ENCODE assay signal across 11 cellular contexts in genomic region chr14:20679907-20680306, GRCh38. TPM values are rescaled to one million over a fixed set of nuclear protein-coding genes. Genes with fewer than 3 reads are reported as not detected.
DNase-seq lines count a peak whose midpoint lies in the region; ATAC-seq, FAIRE-seq and TF ChIP-seq lines count a peak whose summit lies in the region.
"Had no signal": no experiment of that assay in that cellular context is flagged by ENCODE, and none has a peak within 500 bp of the region (broad histone marks: within the 10 kb centered on the region; RNA-seq: fewer than 3 reads in every experiment).

No MANE protein-coding gene starts in this region.

- no TSS peak for BruUV-seq in HepG2 (replicated peaks; lab: Mats Ljungman, UMichigan)

- peak overlapping the region; percentile 95; the same call in 1 of the 2 replicates for H3K9ac ChIP-seq in HepG2 (ENCODE audit: insufficient read depth, low read depth, low read length)

- no peak for FAIRE-seq in HepG2 (lab: Jason Lieb, UNC)

- H3K4me1 ChIP-seq in HepG2 (ENCODE audit: insufficient read depth, low read length) (peaks cover 31% of the 10 kb centered on the region), right lobe of liver (peaks cover 0 to 9% (median 6%) of the 10 kb centered on the region in 4 donors), upper lobe of right lung (peaks cover 17% of the 10 kb centered on the region)

- H3K36me3 ChIP-seq in HepG2 (replicated peaks in 1 of 2; ENCODE audit: control insufficient read depth in 1 of 2, insufficient read depth in 2 of 2, low read length in 2 of 2) (no peaks in the 10 kb centered on the region), right lobe of liver (no peaks in the 10 kb centered on the region), upper lobe of right lung (no peaks in the 10 kb centered on the region)

- TF ChIP-seq POLR2A in HepG2 (IDR thresholded peaks at IDR 0.05; ENCODE audit: insufficient read depth in 1 of 2, low read depth in 2 of 2, low read length in 2 of 2) (no peak), right lobe of liver (IDR thresholded peaks at IDR 0.05) (no peak)

- no peaks in the 10 kb centered on the region for H4K20me1 ChIP-seq in HepG2 (ENCODE audit: insufficient read depth, low read length)

- TF ChIP-seq RAD21 in HepG2 (CRISPR knock-in tag; IDR thresholded peaks at IDR 0.05), result no peak

- ATAC-seq in HepG2 (no peak), right lobe of liver (no peak), HG02588 (IDR thresholded peaks at IDR 0.05; ENCODE audit: unreplicated experiment) (no peak), upper lobe of right lung (no peak)

- H3K79me2 ChIP-seq in HepG2 (ENCODE audit: insufficient read depth, low read length), result peaks cover 6% of the 10 kb centered on the region

- DNase-seq in HepG2 (ENCODE audit: low spot score), result peak; percentile 76
- no peak for DNase-seq in right lobe of liver
- DNase-seq in OCI-M1 (lab: John Stamatoyannopoulos, UW), result peak; percentile 76
- DNase-seq in fibroblast of pulmonary artery (ENCODE audit: low read depth), result peak; percentile 28
- no peak for DNase-seq in stimulated activated CD4-positive, alpha-beta T cell treated with anti-CD3 and anti-CD28 coated beads, Interleukin-4, amount 100 ng/mL, for 4 hours
- DNase-seq in NK-92 treated with Interleukin-12 subunit alpha and Interleukin-12 subunit beta, amount 100 ng/mL, for 24 hours (lab: John Stamatoyannopoulos, UW), result no peak
- DNase-seq in upper lobe of right lung, result no peak
- DNase-seq: GF-D8 had no signal

- H3K4me3 ChIP-seq in HepG2 (replicated peaks in 1 of 3; ENCODE audit: insufficient read depth in 1 of 3, low read depth in 2 of 3, low read length in 3 of 3), result peak overlapping the region; percentile 83 to 89 (median 89)
- no peak overlapping the region for H3K4me3 ChIP-seq in right lobe of liver
- H3K4me3 ChIP-seq in fibroblast of pulmonary artery (replicated peaks; ENCODE audit: low read depth, low read length), result no peak overlapping the region
- H3K4me3 ChIP-seq in upper lobe of right lung, result no peak overlapping the region

- no peak for TF ChIP-seq CTCF in HepG2 (CRISPR knock-in tag; IDR thresholded peaks at IDR 0.05)
- no peak for TF ChIP-seq CTCF in right lobe of liver (IDR thresholded peaks at IDR 0.05)
- no peak for TF ChIP-seq CTCF in fibroblast of pulmonary artery (IDR thresholded peaks at IDR 0.05; ENCODE audit: low read length, missing control alignments)
- TF ChIP-seq CTCF in upper lobe of right lung (IDR thresholded peaks at IDR 0.05), result no peak

- CTCF ChIA-PET in HepG2 (lab: Yijun Ruan, JAX; ENCODE audit: low intra/inter-chr PET ratio, low total read pairs), result no interaction called here

- H3K4me2 ChIP-seq in HepG2 (ENCODE audit: low read depth, low read length), result peak overlapping the region; percentile 96

- in situ Hi-C loops in HepG2 (cut with HindIII; ENCODE audit: extremely low pct_ligation_motif_present, low pct_unique_long_range_greater_than_20kb), result loop anchor here (5.0 to 10.0 kb wide), 3 partner anchors 48 to 355 kb away; partner anchors contain the start of gene PIP4P1

- POLR2A ChIA-PET in HepG2 (lab: Yijun Ruan, JAX), result interaction anchor here (0.6 to 8.9 kb wide), 10 partner anchors 9 to 337 kb away, joined by 3 to 141 read pairs (median 76); partner anchors contain the start of genes ANG, PARP2 and PIP4P1

- intact Hi-C loops in HepG2 (cut with micrococcal nuclease; ENCODE audit: unreplicated experiment), result loop anchor here (5.0 kb wide), 1 partner anchor 377 kb away; the partner anchor contains the start of gene RNASE8
- intact Hi-C loops in right lobe of liver (cut with DNase I), result loop anchor here (10.0 kb wide), 2 partner anchors 65 to 355 kb away; no protein-coding TSS in a partner anchor
- intact Hi-C loops in upper lobe of right lung (cut with DNase I), result loop anchor here (10.0 kb wide), 1 partner anchor 65 kb away; no protein-coding TSS in a partner anchor

- H3K9me3 ChIP-seq in HepG2 (ENCODE audit: low read length), result no peaks in the 10 kb centered on the region
- no peaks in the 10 kb centered on the region for H3K9me3 ChIP-seq in right lobe of liver
- no peaks in the 10 kb centered on the region for H3K9me3 ChIP-seq in upper lobe of right lung

- no peak overlapping the region for H3K27ac ChIP-seq in HepG2 (ENCODE audit: extremely low read length, insufficient read depth, low read length)
- no peak overlapping the region for H3K27ac ChIP-seq in right lobe of liver
- H3K27ac ChIP-seq in upper lobe of right lung, result no peak overlapping the region

- peak overlapping the region; percentile 30 for H2AFZ ChIP-seq in HepG2 (ENCODE audit: low read length)

- WGBS in HepG2 (ENCODE audit: low lambda C conversion rate), result 0% methylated on average over 1 of the region's 1 CpG
- WGBS in right lobe of liver (ENCODE audit: insufficient coverage, low coverage, low lambda C conversion rate, missing lambda C conversion rate), result 85% methylated on average over 1 of the region's 1 CpG

- TF ChIP-seq EP300 in HepG2 (IDR thresholded peaks at IDR 0.05; ENCODE audit: low read depth in 2 of 2, low read length in 2 of 2), result no peak; a peak in 1 of 4 replicates
- TF ChIP-seq EP300 in HepG2 (CRISPR knock-in tag; IDR thresholded peaks at IDR 0.05; ENCODE audit: borderline replicate concordance), result no peak

- H3K27me3 ChIP-seq in HepG2 (ENCODE audit: control insufficient read depth in 1 of 2, insufficient read depth in 2 of 2, low read length in 2 of 2), result peaks cover 0 to 5% of the 10 kb centered on the region in 2 experiments; a peak in 1 of 5 replicates
- H3K27me3 ChIP-seq in right lobe of liver, result no peaks in the 10 kb centered on the region
- H3K27me3 ChIP-seq in upper lobe of right lung, result no peaks in the 10 kb centered on the region

RNA-seq across cellular contexts. Expression of gene RNASE4, which starts 4.5 kb away (rescaled TPM):
- total RNA-seq in HepG2 (2016; rRNA removed; fragmentation: Illumina TruSeq; extraction: Trizol) (72.6 and 109 TPM in 2 replicates), right lobe of liver (100 to 1,000 TPM; 129 to 175 (median 151) TPM), upper lobe of right lung (42.5 TPM)
- total RNA-seq in HepG2 (2016; cell fraction: cytosol; rRNA removed; fragmentation: Illumina TruSeq; extraction: Trizol; ENCODE audit: low read depth), result 10.9 and 11.4 TPM in 2 replicates
- 67.4 and 98.7 TPM in 2 replicates for total RNA-seq in HepG2 (2016; cell fraction: insoluble cytoplasmic fraction; rRNA removed; fragmentation: Illumina TruSeq; extraction: Trizol)
- 28.9 and 30.2 TPM in 2 replicates for total RNA-seq in HepG2 (2016; cell fraction: membrane; rRNA removed; fragmentation: Illumina TruSeq; extraction: Trizol)
- total RNA-seq in HepG2 (2016; cell fraction: nucleus; rRNA removed; fragmentation: Illumina TruSeq; extraction: Trizol), result 95.6 and 108 TPM in 2 replicates
- polyA plus RNA-seq in HepG2 (2011; rRNA removed), result 983 and 1,053 TPM in 2 replicates
- polyA plus RNA-seq in HepG2 (2011; cell fraction: cytosol; rRNA removed), result 857 and 1,050 TPM in 2 replicates
- polyA plus RNA-seq in HepG2 (2011; cell fraction: nucleus; rRNA removed), result 311 and 364 TPM in 2 replicates
- polyA plus RNA-seq in HepG2 (2012), result 204 and 361 TPM in 2 replicates
- polyA plus RNA-seq in HepG2 (2016; cell fraction: cytosol; fragmentation: Illumina TruSeq; extraction: Trizol; ENCODE audit: low read depth), result 16.1 and 18.9 TPM in 2 replicates
- polyA plus RNA-seq in HepG2 (2016; cell fraction: insoluble cytoplasmic fraction; fragmentation: Illumina TruSeq; extraction: Trizol; ENCODE audit: low read depth), result 74.2 and 86.3 TPM in 2 replicates
- 32.5 and 32.6 TPM in 2 replicates for polyA plus RNA-seq in HepG2 (2016; cell fraction: membrane; fragmentation: Illumina TruSeq; extraction: Trizol; ENCODE audit: low read depth)
- polyA plus RNA-seq in HepG2 (2016; cell fraction: nucleus; fragmentation: Illumina TruSeq; extraction: Trizol; ENCODE audit: insufficient read depth, low read depth), result 155 and 191 TPM in 2 replicates
- polyA minus RNA-seq in HepG2 (2011; rRNA and poly(A)+ RNA removed; ENCODE audit: low replicate concordance), result 8.4 and 784 TPM in 2 replicates
- polyA minus RNA-seq in HepG2 (2011; cell fraction: cytosol; rRNA and poly(A)+ RNA removed), result 239 and 293 TPM in 2 replicates
- polyA minus RNA-seq in HepG2 (2011; cell fraction: nucleus; rRNA and poly(A)+ RNA removed), result 93.9 and 153 TPM in 2 replicates

RNA-seq across cellular contexts. Expression of gene ANG, which starts 8.7 kb away (rescaled TPM):
- 50.4 and 83.6 TPM in 2 replicates for total RNA-seq in HepG2 (2016; rRNA removed; fragmentation: Illumina TruSeq; extraction: Trizol)
- total RNA-seq in HepG2 (2016; cell fraction: cytosol; rRNA removed; fragmentation: Illumina TruSeq; extraction: Trizol; ENCODE audit: low read depth), result 23.2 and 27.0 TPM in 2 replicates
- 48.4 and 82.5 TPM in 2 replicates for total RNA-seq in HepG2 (2016; cell fraction: insoluble cytoplasmic fraction; rRNA removed; fragmentation: Illumina TruSeq; extraction: Trizol)
- total RNA-seq in HepG2 (2016; cell fraction: membrane; rRNA removed; fragmentation: Illumina TruSeq; extraction: Trizol), result 22.2 and 27.0 TPM in 2 replicates
- 69.5 and 76.6 TPM in 2 replicates for total RNA-seq in HepG2 (2016; cell fraction: nucleus; rRNA removed; fragmentation: Illumina TruSeq; extraction: Trizol)
- polyA plus RNA-seq in HepG2 (2011; rRNA removed), result 401 and 507 TPM in 2 replicates
- polyA plus RNA-seq in HepG2 (2011; cell fraction: cytosol; rRNA removed), result 420 and 539 TPM in 2 replicates
- polyA plus RNA-seq in HepG2 (2011; cell fraction: nucleus; rRNA removed), result 150 and 205 TPM in 2 replicates
- polyA plus RNA-seq in HepG2 (2012), result 329 and 401 TPM in 2 replicates
- 25.5 and 31.5 TPM in 2 replicates for polyA plus RNA-seq in HepG2 (2016; cell fraction: cytosol; fragmentation: Illumina TruSeq; extraction: Trizol; ENCODE audit: low read depth)
- polyA plus RNA-seq in HepG2 (2016; cell fraction: insoluble cytoplasmic fraction; fragmentation: Illumina TruSeq; extraction: Trizol; ENCODE audit: low read depth), result 65.2 and 70.4 TPM in 2 replicates
- polyA plus RNA-seq in HepG2 (2016; cell fraction: membrane; fragmentation: Illumina TruSeq; extraction: Trizol; ENCODE audit: low read depth), result 23.0 and 26.6 TPM in 2 replicates
- polyA plus RNA-seq in HepG2 (2016; cell fraction: nucleus; fragmentation: Illumina TruSeq; extraction: Trizol; ENCODE audit: insufficient read depth, low read depth), result 153 and 158 TPM in 2 replicates
- polyA minus RNA-seq in HepG2 (2011; rRNA and poly(A)+ RNA removed; ENCODE audit: low replicate concordance), result 12.3 and 417 TPM in 2 replicates
- 112 and 146 TPM in 2 replicates for polyA minus RNA-seq in HepG2 (2011; cell fraction: cytosol; rRNA and poly(A)+ RNA removed)
- polyA minus RNA-seq in HepG2 (2011; cell fraction: nucleus; rRNA and poly(A)+ RNA removed), result 99.3 and 162 TPM in 2 replicates
- 1,000 to 10,000 TPM in 1 of 6 experiments, 100 to 1,000 TPM in 5; 361 to 1,830 (median 780) TPM for total RNA-seq in right lobe of liver
- 28.1 TPM for total RNA-seq in upper lobe of right lung

RNA-seq across cellular contexts. Expression of gene OR6S1, which starts 38.4 kb away (rescaled TPM):
- total RNA-seq in HepG2 (2016; rRNA removed; fragmentation: Illumina TruSeq; extraction: Trizol) (not detected in 2 replicates), right lobe of liver (not detected), upper lobe of right lung (not detected)
- total RNA-seq in HepG2 (2016; cell fraction: cytosol; rRNA removed; fragmentation: Illumina TruSeq; extraction: Trizol; ENCODE audit: low read depth), result not detected in 2 replicates
- not detected in 2 replicates for total RNA-seq in HepG2 (2016; cell fraction: insoluble cytoplasmic fraction; rRNA removed; fragmentation: Illumina TruSeq; extraction: Trizol)
- not detected in 2 replicates for total RNA-seq in HepG2 (2016; cell fraction: membrane; rRNA removed; fragmentation: Illumina TruSeq; extraction: Trizol)
- not detected in 2 replicates for total RNA-seq in HepG2 (2016; cell fraction: nucleus; rRNA removed; fragmentation: Illumina TruSeq; extraction: Trizol)
- polyA plus RNA-seq in HepG2 (2011; rRNA removed), result 0.09 TPM in 1 of 2 replicates, not detected in the other
- not detected in 2 replicates for polyA plus RNA-seq in HepG2 (2011; cell fraction: cytosol; rRNA removed)
- polyA plus RNA-seq in HepG2 (2011; cell fraction: nucleus; rRNA removed), result 0.18 and 0.38 TPM in 2 replicates
- not detected in 2 replicates for polyA plus RNA-seq in HepG2 (2012)
- polyA plus RNA-seq in HepG2 (2016; cell fraction: cytosol; fragmentation: Illumina TruSeq; extraction: Trizol; ENCODE audit: low read depth), result not detected in 2 replicates
- polyA plus RNA-seq in HepG2 (2016; cell fraction: insoluble cytoplasmic fraction; fragmentation: Illumina TruSeq; extraction: Trizol; ENCODE audit: low read depth), result not detected in 2 replicates
- polyA plus RNA-seq in HepG2 (2016; cell fraction: membrane; fragmentation: Illumina TruSeq; extraction: Trizol; ENCODE audit: low read depth), result not detected in 2 replicates
- not detected in 2 replicates for polyA plus RNA-seq in HepG2 (2016; cell fraction: nucleus; fragmentation: Illumina TruSeq; extraction: Trizol; ENCODE audit: insufficient read depth, low read depth)
- 0.26 and 0.50 TPM in 2 replicates for polyA minus RNA-seq in HepG2 (2011; rRNA and poly(A)+ RNA removed; ENCODE audit: low replicate concordance)
- not detected in 2 replicates for polyA minus RNA-seq in HepG2 (2011; cell fraction: cytosol; rRNA and poly(A)+ RNA removed)
- not detected in 2 replicates for polyA minus RNA-seq in HepG2 (2011; cell fraction: nucleus; rRNA and poly(A)+ RNA removed)
- total RNA-seq: epithelial cell of proximal tubule, NCI-H460 had no signal

Comparison
In these comparisons a context has a peak if more than half of its experiments do, and no peak if none do; other contexts are left out.
1. DNase-seq: peak in HepG2 (single experiment), OCI-M1 (single experiment) and fibroblast of pulmonary artery (single experiment); none in right lobe of liver (0 of 3), stimulated activated CD4-positive, alpha-beta T cell treated with anti-CD3 and anti-CD28 coated beads, Interleukin-4, amount 100 ng/mL, for 4 hours (0 of 2), NK-92 treated with Interleukin-12 subunit alpha and Interleukin-12 subunit beta, amount 100 ng/mL, for 24 hours (single experiment) and upper lobe of right lung (single experiment).
2. H3K4me3 ChIP-seq: peak in HepG2 (3 of 3); none in right lobe of liver (0 of 3), fibroblast of pulmonary artery (single experiment) and upper lobe of right lung (single experiment).